In the genomic region with DNA sequence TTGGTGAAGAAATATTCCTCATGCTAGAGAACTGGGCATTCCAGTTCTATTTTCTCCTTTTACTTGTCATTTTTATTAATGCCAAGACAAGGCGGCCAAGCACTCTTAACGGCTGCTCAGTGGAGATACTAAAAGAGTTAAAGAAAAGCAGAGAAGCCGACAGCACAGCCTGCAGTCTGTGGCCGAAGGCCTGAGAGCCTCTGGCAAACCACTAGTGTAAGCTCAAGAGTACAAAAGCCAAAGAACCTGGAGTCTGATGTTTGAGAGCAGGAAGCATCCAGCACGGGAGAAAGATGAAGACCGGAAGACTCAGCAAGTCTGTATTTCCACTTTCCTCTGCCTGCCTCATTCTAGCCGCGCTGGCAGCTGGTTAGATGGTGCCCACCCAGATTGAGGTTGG, we compare ENCODE assay signal across 19 cellular contexts.
"Had no signal": no experiment of that assay in that cellular context is flagged by ENCODE, and none has a peak within 500 bp of the region (broad histone marks: within the 10 kb centered on the region; RNA-seq: fewer than 3 reads in every experiment).

No MANE protein-coding gene starts in this region.

- H3K9ac ChIP-seq: KMS-11 had no signal

- H3K27ac ChIP-seq: breast epithelium, KMS-11 had no signal

- ATAC-seq: activated CD8-positive, alpha-beta memory T cell treated with anti-CD3 and anti-CD28 coated beads, Interleukin-2, amount 10 ng/mL, durations not matched to agents 7 days and 5 days had no signal

- H3K4me2 ChIP-seq: KMS-11 had no signal

- H3K36me3 ChIP-seq: breast epithelium had no signal

- DNase-seq: activated B cell treated with CpG ODN at 0.5 μM for 24 hours; activated CD4-positive, alpha-beta T cell treated with anti-CD3 and anti-CD28 coated beads for 1 hour; activated CD4-positive, alpha-beta T cell treated with anti-CD3 and anti-CD28 coated beads, Interleukin-2, amount 10 ng/mL, durations not matched to agents 24 days and 14 days; activated CD4-positive, alpha-beta T cell treated with anti-CD3 and anti-CD28 coated beads, Interleukin-2, amount 50 U/mL, for 48 hours; activated CD8-positive, alpha-beta memory T cell treated with anti-CD3 and anti-CD28 coated beads, Interleukin-2, amount 10 ng/mL, durations not matched to agents 7 days and 5 days; activated effector memory CD4-positive, alpha-beta T cell treated with Interleukin-2 at 50 U/mL for 16 hours; activated naive CD4-positive, alpha-beta T cell; activated T-cell treated with anti-CD3 and anti-CD28 coated beads, Interleukin-2, amount 50 U/mL, for 24 hours; aorta; MV-4-11; NCI-H1092 treated with DMSO at 0.1 percent for 48 hours; NCI-H1417 treated with DMSO at 0.1 percent for 48 hours; NCI-H187; NCI-H2081; NCI-H345; NCI-H510A; SIG-M5 had no signal

- H3K4me1 ChIP-seq: breast epithelium had no signal

- H3K9me3 ChIP-seq: breast epithelium had no signal

- H3K4me3 ChIP-seq: breast epithelium had no signal

- H3K27me3 ChIP-seq: breast epithelium had no signal
